ENCODE assay signal across 10 cellular contexts in the genomic region with DNA sequence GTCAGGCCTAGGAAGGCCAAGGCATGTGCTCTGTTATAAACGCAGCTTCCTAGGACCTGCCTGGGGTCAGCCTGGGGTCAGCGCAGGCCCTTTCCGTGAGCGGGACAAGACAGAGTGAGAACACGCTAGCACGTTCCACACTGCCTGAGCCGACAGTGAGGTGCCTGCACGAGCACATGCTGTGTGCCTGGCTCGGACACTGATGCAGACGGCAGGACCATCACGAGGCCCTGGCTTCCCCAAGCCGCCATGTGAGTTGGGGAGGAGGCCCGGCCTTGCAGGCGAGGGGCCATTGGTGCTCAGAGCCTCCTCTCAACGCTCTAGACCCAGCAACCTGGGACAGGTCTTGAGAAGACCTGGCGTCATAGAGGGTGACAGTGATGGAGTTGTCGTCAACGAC. TPM values are rescaled to one million over a fixed set of nuclear protein-coding genes. Genes with fewer than 3 reads are reported as not detected.
DNase-seq lines count a peak whose midpoint lies in the region; TF ChIP-seq lines count a peak whose summit lies in the region.
"Had no signal": no experiment of that assay in that cellular context is flagged by ENCODE, and none has a peak within 500 bp of the region (broad histone marks: within the 10 kb centered on the region; RNA-seq: fewer than 3 reads in every experiment).

No MANE protein-coding gene starts in this region.

- H3K4me1 ChIP-seq in BLaER1 treated with 17β-estradiol and CSF1 and Interleukin-3, amounts not matched to agents 10 nM and 100 nM: peaks cover 58 to 100% (median 100%) of the 10 kb centered on the region in 10 experiments
- H3K4me1 ChIP-seq in trophoblast cell (ENCODE audit: control insufficient read depth in 1 of 2, insufficient read depth in 2 of 2, low read length in 2 of 2): peaks cover 15 to 27% of the 10 kb centered on the region in 2 experiments

- no peak overlapping the region for H4K12ac ChIP-seq in trophoblast cell (ENCODE audit: low read depth, low read length)

- H3K4ac ChIP-seq in trophoblast cell (ENCODE audit: low read depth, low read length): no peak overlapping the region

- H2AFZ ChIP-seq in trophoblast cell (ENCODE audit: insufficient read depth, low read length, poor library complexity): no peak overlapping the region

- H3K27ac ChIP-seq in BLaER1 treated with 17β-estradiol and CSF1 and Interleukin-3, amounts not matched to agents 10 nM and 100 nM: peak overlapping the region in 4 of 11 experiments; percentile 58 to 65 (median 64); a peak in 5 of 22 replicates
- H3K27ac ChIP-seq in trophoblast cell (ENCODE audit: low read depth, low read length): peak overlapping the region; percentile 9

- no peaks in the 10 kb centered on the region for H3K9me3 Mint-ChIP-seq in HFFc6
- no peaks in the 10 kb centered on the region for H3K9me3 Mint-ChIP-seq in dendritic cell treated with granulocyte-macrophage colony-stimulating factor and Interleukin-4, amounts not matched to agents 40 ng/mL and 50 ng/mL, for 4 days

- no peak overlapping the region for H2BK120ac ChIP-seq in trophoblast cell (ENCODE audit: insufficient read depth, low read length, poor library complexity)

- no peaks in the 10 kb centered on the region for H3K36me3 ChIP-seq in BLaER1 treated with 17β-estradiol and CSF1 and Interleukin-3, amounts not matched to agents 10 nM and 100 nM
- peaks cover 47 to 50% of the 10 kb centered on the region in 2 experiments for H3K36me3 ChIP-seq in trophoblast cell (ENCODE audit: control insufficient read depth in 1 of 2, insufficient read depth in 2 of 2, low read length in 2 of 2)

- intact Hi-C loops in dendritic cell treated with granulocyte-macrophage colony-stimulating factor and Interleukin-4, amounts not matched to agents 40 ng/mL and 50 ng/mL, for 4 days (cut with micrococcal nuclease): no loop called here

- WGBS in trophoblast cell (ENCODE audit: extremely low coverage, insufficient coverage, insufficient read length): no CpG with 5 or more reads among the region's 18 CpGs

- no peak overlapping the region for H4K8ac ChIP-seq in trophoblast cell (ENCODE audit: low read depth, low read length)

- H3K9me3 ChIP-seq in BLaER1 treated with 17β-estradiol and CSF1 and Interleukin-3, amounts not matched to agents 10 nM and 100 nM (replicated peaks in 1 of 11): no peaks in the 10 kb centered on the region
- peaks cover 6% of the 10 kb centered on the region for H3K9me3 ChIP-seq in trophoblast cell (ENCODE audit: insufficient read depth, low read depth, low read length)

- peaks cover 18% of the 10 kb centered on the region for H3K4me1 Mint-ChIP-seq in HFFc6 (ENCODE audit: low read depth)
- H3K4me1 Mint-ChIP-seq in dendritic cell treated with granulocyte-macrophage colony-stimulating factor and Interleukin-4, amounts not matched to agents 40 ng/mL and 50 ng/mL, for 4 days (ENCODE audit: low read depth): peaks cover 35% of the 10 kb centered on the region

- H4K20me1 ChIP-seq in BLaER1 treated with 17β-estradiol and CSF1 and Interleukin-3, amounts not matched to agents 10 nM and 100 nM: peaks cover 0 to 71% (median 56%) of the 10 kb centered on the region in 11 experiments; a peak in 20 of 22 replicates

- H3K4me2 ChIP-seq in BLaER1 treated with 17β-estradiol and CSF1 and Interleukin-3, amounts not matched to agents 10 nM and 100 nM: peak overlapping the region; percentile 83 to 98 (median 94)
- H3K4me2 ChIP-seq in trophoblast cell (ENCODE audit: low read length): no peak overlapping the region

- H3K9ac ChIP-seq in BLaER1 treated with 17β-estradiol and CSF1 and Interleukin-3, amounts not matched to agents 10 nM and 100 nM: no peak overlapping the region; a peak in 2 of 22 replicates
- no peak overlapping the region for H3K9ac ChIP-seq in trophoblast cell (ENCODE audit: low read length)

- peak overlapping the region; percentile 0 for H2BK12ac ChIP-seq in trophoblast cell (ENCODE audit: low read length)

- H3K79me2 ChIP-seq in trophoblast cell (ENCODE audit: control insufficient read depth, insufficient read depth, low read length, poor library complexity): peaks cover 1% of the 10 kb centered on the region

- H3K27ac Mint-ChIP-seq in HFFc6: peak overlapping the region; percentile 86
- H3K27ac Mint-ChIP-seq in dendritic cell treated with granulocyte-macrophage colony-stimulating factor and Interleukin-4, amounts not matched to agents 40 ng/mL and 50 ng/mL, for 4 days: peak overlapping the region; percentile 87

- no peak for TF ChIP-seq CTCF in HFFc6 (IDR thresholded peaks at IDR 0.05)

- H2AK5ac ChIP-seq in trophoblast cell (ENCODE audit: low read length): peak overlapping the region; percentile 12

- H2BK5ac ChIP-seq in trophoblast cell (ENCODE audit: low read depth, low read length, poor library complexity): no peak overlapping the region

- H3K27me3 ChIP-seq in BLaER1 treated with 17β-estradiol and CSF1 and Interleukin-3, amounts not matched to agents 10 nM and 100 nM: peaks cover 36 to 55% (median 50%) of the 10 kb centered on the region in 11 experiments
- H3K27me3 ChIP-seq in trophoblast cell (ENCODE audit: insufficient read depth, low read length): no peaks in the 10 kb centered on the region

- H3K4me3 ChIP-seq in BLaER1 treated with 17β-estradiol and CSF1 and Interleukin-3, amounts not matched to agents 10 nM and 100 nM: no peak overlapping the region
- peak overlapping the region; percentile 50 for H3K4me3 ChIP-seq in trophoblast cell (ENCODE audit: low read depth, low read length)

- DNase-seq in HFFc6 (no peak), trophoblast cell (no peak), kidney glomerular epithelial cell (lab: John Stamatoyannopoulos, UW) (no peak), RKO (ENCODE audit: low spot score) (no peak), LoVo (ENCODE audit: low spot score) (no peak)
- DNase-seq in stimulated activated CD4-positive, alpha-beta T cell treated with anti-CD3 and anti-CD28 coated beads, Interleukin-4, amount 100 ng/mL, for 4 hours: no peak
- DNase-seq: NCI-H1930 had no signal

- H3K18ac ChIP-seq in trophoblast cell (ENCODE audit: low read length): peak overlapping the region; percentile 2

- H3K36me3 Mint-ChIP-seq in HFFc6 (ENCODE audit: low read depth): peaks cover 12% of the 10 kb centered on the region
- H3K36me3 Mint-ChIP-seq in dendritic cell treated with granulocyte-macrophage colony-stimulating factor and Interleukin-4, amounts not matched to agents 40 ng/mL and 50 ng/mL, for 4 days (ENCODE audit: low read depth): no peaks in the 10 kb centered on the region

- peaks cover 5% of the 10 kb centered on the region; the same call in 1 of the 2 replicates for H3K27me3 Mint-ChIP-seq in HFFc6 (ENCODE audit: insufficient read depth)
- peaks cover 8% of the 10 kb centered on the region for H3K27me3 Mint-ChIP-seq in dendritic cell treated with granulocyte-macrophage colony-stimulating factor and Interleukin-4, amounts not matched to agents 40 ng/mL and 50 ng/mL, for 4 days

- H3K23ac ChIP-seq in trophoblast cell (ENCODE audit: low read length): no peak overlapping the region

- peak overlapping the region; percentile 31 for H4K91ac ChIP-seq in trophoblast cell (ENCODE audit: low read depth, low read length)

- H3K14ac ChIP-seq in trophoblast cell (ENCODE audit: low read length): peak overlapping the region; percentile 1

- H3K79me1 ChIP-seq in trophoblast cell (ENCODE audit: low read length): peaks cover 5% of the 10 kb centered on the region

- no peak overlapping the region for H3K4me3 Mint-ChIP-seq in HFFc6
- H3K4me3 Mint-ChIP-seq in dendritic cell treated with granulocyte-macrophage colony-stimulating factor and Interleukin-4, amounts not matched to agents 40 ng/mL and 50 ng/mL, for 4 days: no peak overlapping the region

RNA-seq across cellular contexts. Expression of a gene that starts 9.1 kb away (rescaled TPM):
- 10 to 100 TPM; 15.4 to 28.5 (median 16.2) TPM for total RNA-seq in HFFc6 (2021; fragmentation: NEBNext Ultra II Directional; extraction: Animal tissue kit (Norgen Biotek cat#: 25700))
- 9.6 and 10.8 TPM in 2 replicates for polyA plus RNA-seq in trophoblast cell (2013)

RNA-seq across cellular contexts. Expression of a gene that starts 49.4 kb away (rescaled TPM):
- 10 to 100 TPM; 28.6 to 37.4 (median 34.8) TPM for total RNA-seq in HFFc6 (2021; fragmentation: NEBNext Ultra II Directional; extraction: Animal tissue kit (Norgen Biotek cat#: 25700))
- 17.7 and 19.2 TPM in 2 replicates for polyA plus RNA-seq in trophoblast cell (2013)

RNA-seq across cellular contexts. Expression of a gene that starts 53.8 kb away (rescaled TPM):
- total RNA-seq in HFFc6 (2021; fragmentation: NEBNext Ultra II Directional; extraction: Animal tissue kit (Norgen Biotek cat#: 25700)): under 1 TPM in 4 of 6 experiments, not detected in 2; 0.14 to 0.24 (median 0.18) TPM
- 0.04 TPM in 1 of 2 replicates, not detected in the other for polyA plus RNA-seq in trophoblast cell (2013)
- total RNA-seq: lung microvascular endothelial cell had no signal
